8 cellular contexts compared by ENCODE assay signal in the genomic region with DNA sequence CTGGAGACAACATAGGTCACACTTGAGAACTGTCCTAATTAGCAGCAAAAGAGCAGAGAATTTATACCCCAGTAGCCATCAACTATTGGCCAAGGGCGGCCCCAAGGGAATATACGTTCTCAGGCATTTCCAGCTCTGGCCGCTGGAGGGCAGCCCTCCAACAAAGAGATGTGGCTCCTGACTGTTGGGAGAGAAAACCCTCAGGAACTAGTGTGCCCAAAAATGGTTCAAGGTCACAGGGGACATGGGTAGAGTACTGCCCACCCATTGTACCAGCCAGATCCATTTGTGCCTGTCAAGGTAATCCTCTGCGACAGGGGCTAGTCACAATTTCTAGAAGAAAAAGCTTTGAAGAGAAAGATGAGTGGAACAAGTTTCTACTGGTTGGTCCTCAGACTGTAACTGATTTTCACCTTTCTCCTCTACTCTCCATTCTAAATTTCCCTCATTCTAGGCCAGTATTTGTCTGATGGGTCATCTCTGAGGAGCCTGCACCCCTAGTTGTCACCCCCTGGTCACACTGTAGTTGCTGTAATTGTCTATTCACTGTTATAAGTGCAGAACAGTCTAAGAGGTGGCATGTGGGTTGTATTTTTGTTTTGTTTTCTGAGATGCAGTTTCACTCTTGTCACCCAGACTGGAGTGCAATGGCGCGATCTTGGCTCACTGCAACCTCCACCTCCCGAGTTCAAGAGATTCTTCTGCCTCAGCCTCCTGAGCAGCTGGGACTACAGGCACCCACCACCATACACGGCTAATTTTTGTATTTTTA. TPM values are rescaled to one million over a fixed set of nuclear protein-coding genes. Genes with fewer than 3 reads are reported as not detected.
DNase-seq lines count a peak whose midpoint lies in the region; ATAC-seq and TF ChIP-seq lines count a peak whose summit lies in the region.

No MANE protein-coding gene starts in this region.

- in situ Hi-C loops in ACHN (cut with HindIII; ENCODE audit: low pct_ligation_motif_present, low pct_unique_long_range_greater_than_20kb, low sequenced_read_pairs) = no loop called here

- intact Hi-C loops in lower leg skin (cut with DNase I; ENCODE audit: low total_unique reads) = loop anchor here (5.0 kb wide), 1 partner anchor 381 kb away; no protein-coding TSS in a partner anchor

- H3K4me3 ChIP-seq in lower leg skin (ENCODE audit: low read depth, poor library complexity, severe bottlenecking) = no peak overlapping the region

- no peak for TF ChIP-seq POLR2A in lower leg skin (IDR thresholded peaks at IDR 0.05)

- 42% methylated on average over 8 of the region's 8 CpGs for WGBS in lower leg skin, 2 donors

- ATAC-seq in GM18508 (IDR thresholded peaks at IDR 0.05; ENCODE audit: insufficient read depth, unreplicated experiment) (peak; percentile 78), HG03066 (IDR thresholded peaks at IDR 0.05; ENCODE audit: low read depth, unreplicated experiment) (peak; percentile 93)

- DNase-seq in ACHN (peak; percentile 75), NCI-H2171 treated with DMSO at 0.1 percent for 48 hours (lab: John Stamatoyannopoulos, UW) (peak; percentile 40), cerebellum (ENCODE audit: low spot score) (peak; percentile 40), lower leg skin (ENCODE audit: low spot score in 2 of 2) (peak; percentile 74 to 94)
- DNase-seq in activated CD4-positive, alpha-beta T cell treated with anti-CD3 and anti-CD28 coated beads for 1 hour = peak; percentile 54
- DNase-seq in stimulated activated CD8-positive, alpha-beta memory T cell treated with anti-CD3 and anti-CD28 coated beads, Interleukin-12 subunit alpha, Interleukin-12 subunit beta, amount 100 ng/mL, for 24 hours (ENCODE audit: extremely low read depth) = peak; percentile 27

- peak in 1 of 3 donors; percentile 29 for TF ChIP-seq CTCF in lower leg skin (IDR thresholded peaks at IDR 0.05)

RNA-seq across cellular contexts. Expression of a gene that starts 14.7 kb away (rescaled TPM):
- 0.64 TPM for total RNA-seq in cerebellum
- not detected for total RNA-seq in lower leg skin

Comparison
In these comparisons a context has a peak if more than half of its experiments do, and no peak if none do; other contexts are left out.
1. DNase-seq: peak in every context shown above with its lines; median percentile 84 in lower leg skin; 75 in ACHN; 54 in activated CD4-positive, alpha-beta T cell treated with anti-CD3 and anti-CD28 coated beads for 1 hour; 40 in NCI-H2171 treated with DMSO at 0.1 percent for 48 hours; 40 in cerebellum; 27 in stimulated activated CD8-positive, alpha-beta memory T cell treated with anti-CD3 and anti-CD28 coated beads, Interleukin-12 subunit alpha, Interleukin-12 subunit beta, amount 100 ng/mL, for 24 hours.